Comparison of ENCODE assay signal across 8 cellular contexts in genomic region chr5:71456362-71456743, GRCh38. TPM values are rescaled to one million over a fixed set of nuclear protein-coding genes. Genes with fewer than 3 reads are reported as not detected.
DNase-seq lines count a peak whose midpoint lies in the region; TF ChIP-seq lines count a peak whose summit lies in the region.

No MANE protein-coding gene starts in this region.

- H3K9me3 ChIP-seq in skeletal muscle satellite cell (replicated peaks; ENCODE audit: low read length), result no peaks in the 10 kb centered on the region

- peak overlapping the region; percentile 84 for H3K4me2 ChIP-seq in skeletal muscle satellite cell (ENCODE audit: low read length)

- peaks cover 27% of the 10 kb centered on the region for H3K36me3 ChIP-seq in skeletal muscle satellite cell (ENCODE audit: insufficient read depth, low read length)

- H3K4me3 ChIP-seq in fibroblast of pulmonary artery (replicated peaks; ENCODE audit: low read depth, low read length) (peak overlapping the region; percentile 99), skeletal muscle satellite cell (ENCODE audit: low read length) (peak overlapping the region; percentile 94)

- H3K9ac ChIP-seq in skeletal muscle satellite cell (ENCODE audit: low read depth, low read length), result peak overlapping the region; percentile 93

- TF ChIP-seq CTCF in fibroblast of pulmonary artery (IDR thresholded peaks at IDR 0.05; ENCODE audit: low read length, missing control alignments), result no peak

- peaks cover 6% of the 10 kb centered on the region for H3K4me1 ChIP-seq in skeletal muscle satellite cell (ENCODE audit: control insufficient read depth, insufficient read depth, low read length)

- peaks cover 3% of the 10 kb centered on the region for H3K27me3 ChIP-seq in skeletal muscle satellite cell (ENCODE audit: control insufficient read depth, insufficient read depth, low read length)

- DNase-seq in NOMO-1 treated with DMSO at 0.1 percent for 48 hours (lab: John Stamatoyannopoulos, UW; ENCODE audit: unreplicated experiment) (peak; percentile 39), NOMO-1 treated with dmso at 0.1 percent for 144 hours (lab: John Stamatoyannopoulos, UW; ENCODE audit: unreplicated experiment) (no peak), RKO (ENCODE audit: low spot score) (peak; percentile 73), fibroblast of pulmonary artery (ENCODE audit: low read depth) (no peak), NCI-H510A treated with DMSO at 0.1 percent for 48 hours (lab: John Stamatoyannopoulos, UW) (no peak), OCI-M1 (lab: John Stamatoyannopoulos, UW) (no peak)
- DNase-seq in activated CD4-positive, CD25-positive, alpha-beta regulatory T cell (lab: John Stamatoyannopoulos, UW), result no peak

RNA-seq across cellular contexts. Expression of gene BDP1, which starts 0.9 kb away (rescaled TPM):
- total RNA-seq in skeletal muscle satellite cell (2012; rRNA removed), result 19.4 and 21.8 TPM in 2 replicates

Comparison
In these comparisons a context has a peak if more than half of its experiments do, and no peak if none do; other contexts are left out.
1. DNase-seq: peak in NOMO-1 treated with DMSO at 0.1 percent for 48 hours (single experiment) and RKO (single experiment); none in NOMO-1 treated with dmso at 0.1 percent for 144 hours (single experiment), fibroblast of pulmonary artery (single experiment), NCI-H510A treated with DMSO at 0.1 percent for 48 hours (single experiment), activated CD4-positive, CD25-positive, alpha-beta regulatory T cell (0 of 4) and OCI-M1 (single experiment).